In the genomic region with DNA sequence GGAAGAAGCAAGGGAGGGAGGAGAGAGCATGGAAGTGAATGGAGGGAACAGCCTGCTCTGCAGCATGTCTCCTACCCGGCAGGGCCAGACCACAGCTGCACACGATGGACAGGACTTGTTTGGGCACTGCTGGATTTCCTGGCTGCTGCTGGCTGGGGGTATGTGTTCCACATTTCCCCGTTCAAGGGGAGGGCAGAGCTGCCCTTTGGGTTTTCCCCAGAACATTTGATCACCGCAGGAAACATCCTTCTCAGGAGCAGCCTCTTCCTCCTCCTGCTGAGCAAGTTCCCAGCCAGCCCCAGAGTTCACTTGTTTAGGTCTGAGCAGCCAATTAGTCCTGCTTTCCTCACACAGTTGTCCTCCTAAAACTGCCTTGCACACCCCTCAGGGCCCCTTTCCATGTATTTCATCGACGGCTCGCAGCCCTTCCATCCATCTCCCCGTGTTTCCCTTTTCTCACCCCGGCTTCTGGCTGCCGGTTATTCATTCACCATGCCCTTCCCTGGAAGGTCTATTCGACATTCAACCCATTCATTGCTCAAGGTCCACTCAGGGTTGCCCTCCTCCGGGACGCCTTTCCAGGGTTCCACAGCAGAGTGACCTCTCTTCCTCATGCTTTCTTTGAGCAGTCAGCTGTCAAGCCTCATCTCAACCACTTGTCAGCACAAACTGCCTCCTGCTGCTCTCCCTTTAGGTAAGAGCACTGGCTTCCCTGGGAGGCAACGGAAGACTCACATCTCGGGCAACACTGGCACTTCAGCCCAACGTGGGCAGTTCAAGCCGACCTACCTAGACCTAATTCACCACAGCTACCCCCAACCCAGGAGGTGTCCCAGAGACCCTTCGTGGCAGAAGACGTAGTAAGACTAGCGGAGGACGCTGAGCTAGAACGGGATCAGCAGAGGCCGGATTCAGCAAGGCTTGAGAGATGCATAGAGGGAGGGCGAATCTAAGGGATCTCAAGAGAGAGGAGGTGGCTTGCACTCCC, we compare ENCODE assay signal across 18 cellular contexts. TPM values are rescaled to one million over a fixed set of nuclear protein-coding genes. Genes with fewer than 3 reads are reported as not detected.
DNase-seq lines count a peak whose midpoint lies in the region; ATAC-seq, FAIRE-seq and TF ChIP-seq lines count a peak whose summit lies in the region.
"Had no signal": no experiment of that assay in that cellular context is flagged by ENCODE, and none has a peak within 500 bp of the region (broad histone marks: within the 10 kb centered on the region; RNA-seq: fewer than 3 reads in every experiment).

No MANE protein-coding gene starts in this region.

- no peaks in the 10 kb centered on the region for H3K9me3 ChIP-seq in heart left ventricle
- H3K9me3 ChIP-seq in upper lobe of left lung: no peaks in the 10 kb centered on the region
- no peaks in the 10 kb centered on the region for H3K9me3 ChIP-seq in smooth muscle cell (replicated peaks; ENCODE audit: low read depth)
- H3K9me3 ChIP-seq: gastroesophageal sphincter, psoas muscle, thoracic aorta had no signal

- H3K79me2 ChIP-seq in smooth muscle cell (ENCODE audit: low read depth): no peaks in the 10 kb centered on the region

- TF ChIP-seq POLR2A in heart left ventricle (IDR thresholded peaks at IDR 0.05) (no peak), upper lobe of left lung (IDR thresholded peaks at IDR 0.05) (no peak)

- DNase-seq in heart left ventricle (no peak), cardiac septum (ENCODE audit: low spot score) (no peak), bronchial epithelial cell (ENCODE audit: low read depth) (peak; percentile 26), iPS-NIHi7 (ENCODE audit: extremely low spot score) (peak; percentile 41), upper lobe of left lung (no peak), head of caudate nucleus (no peak), smooth muscle cell (lab: John Stamatoyannopoulos, UW; ENCODE audit: unreplicated experiment) (no peak)
- DNase-seq: NCI-H510A treated with DMSO at 0.1 percent for 48 hours, psoas muscle had no signal

- WGBS in heart left ventricle, 4 donors: 70 to 74% (median 72%) methylated on average over 24 of the region's 24 CpGs
- 71 to 72% methylated on average over 24 of the region's 24 CpGs for WGBS in upper lobe of left lung, 2 donors
- 64% methylated on average over 24 of the region's 24 CpGs for WGBS in smooth muscle cell (ENCODE audit: low lambda C conversion rate)

- no peak overlapping the region for H2AFZ ChIP-seq in smooth muscle cell (ENCODE audit: low read depth)
- H2AFZ ChIP-seq: GM23248 had no signal

- intact Hi-C loops in heart left ventricle (cut with DNase I): no loop called here
- intact Hi-C loops in cardiac septum (cut with DNase I): no loop called here
- intact Hi-C loops in head of caudate nucleus (cut with DNase I): no loop called here

- no peak overlapping the region for H3K9ac ChIP-seq in smooth muscle cell (ENCODE audit: low read depth)
- H3K9ac ChIP-seq: GM23248 had no signal

- H3K4me2 ChIP-seq in smooth muscle cell: no peak overlapping the region

- FAIRE-seq in bronchial epithelial cell (lab: Jason Lieb, UNC): no peak
- FAIRE-seq: astrocyte, K562 had no signal

- TF ChIP-seq EP300 in upper lobe of left lung (IDR thresholded peaks at IDR 0.05): no peak

- TF ChIP-seq CTCF in heart left ventricle (IDR thresholded peaks at IDR 0.05) (no peak), bronchial epithelial cell (IDR thresholded peaks at IDR 0.05; ENCODE audit: insufficient read depth, low read length, severe bottlenecking) (no peak), upper lobe of left lung (IDR thresholded peaks at IDR 0.05) (no peak), smooth muscle cell (IDR thresholded peaks at IDR 0.05; ENCODE audit: borderline replicate concordance, insufficient read depth, poor library complexity, severe bottlenecking) (no peak)

- H3K4me1 ChIP-seq in heart left ventricle (peaks cover 0 to 7% (median 0%) of the 10 kb centered on the region in 12 donors), upper lobe of left lung (peaks cover 0 to 4% (median 0%) of the 10 kb centered on the region in 4 donors), smooth muscle cell (ENCODE audit: low read depth) (no peaks in the 10 kb centered on the region)
- H3K4me1 ChIP-seq: gastroesophageal sphincter, psoas muscle had no signal

- H3K27me3 ChIP-seq in heart left ventricle (peaks cover 0 to 7% (median 0%) of the 10 kb centered on the region in 9 donors), bronchial epithelial cell (ENCODE audit: control insufficient read depth, insufficient read depth, low read length) (no peaks in the 10 kb centered on the region), upper lobe of left lung (no peaks in the 10 kb centered on the region), smooth muscle cell (ENCODE audit: low read depth) (peaks cover 5% of the 10 kb centered on the region)
- H3K27me3 ChIP-seq: gastroesophageal sphincter had no signal

- H3K4me3 ChIP-seq in heart left ventricle: no peak overlapping the region
- H3K4me3 ChIP-seq in bronchial epithelial cell (ENCODE audit: low read depth, low read length): no peak overlapping the region
- H3K4me3 ChIP-seq in upper lobe of left lung: no peak overlapping the region
- no peak overlapping the region for H3K4me3 ChIP-seq in smooth muscle cell
- H3K4me3 ChIP-seq: gastroesophageal sphincter, GM23248, K562, psoas muscle, thoracic aorta had no signal

- H3K27ac ChIP-seq in heart left ventricle (no peak overlapping the region), upper lobe of left lung (no peak overlapping the region), smooth muscle cell (ENCODE audit: low read depth) (no peak overlapping the region)
- H3K27ac ChIP-seq: gastroesophageal sphincter, GM23248, psoas muscle, thoracic aorta had no signal

- no peaks in the 10 kb centered on the region for H3F3A ChIP-seq in smooth muscle cell (ENCODE audit: low read depth)

- ATAC-seq in heart left ventricle (peak in 3 of 4 donors; percentile 7 to 23 (median 17)), upper lobe of left lung (ENCODE audit: low FRiP score in 2 of 2) (peak; percentile 21 to 47), HG03460 (IDR thresholded peaks at IDR 0.05; ENCODE audit: unreplicated experiment) (no peak)

- H3K36me3 ChIP-seq in heart left ventricle (peaks cover 0 to 66% (median 18%) of the 10 kb centered on the region in 9 donors), bronchial epithelial cell (ENCODE audit: control insufficient read depth, insufficient read depth, low read length) (no peaks in the 10 kb centered on the region), upper lobe of left lung (peaks cover 0 to 44% (median 4%) of the 10 kb centered on the region in 4 donors), smooth muscle cell (ENCODE audit: low read depth) (no peaks in the 10 kb centered on the region)
- H3K36me3 ChIP-seq: gastroesophageal sphincter, thoracic aorta had no signal

- H4K20me1 ChIP-seq in smooth muscle cell (ENCODE audit: low read depth): no peaks in the 10 kb centered on the region

RNA-seq across cellular contexts. Expression of a gene that starts 20.1 kb away (rescaled TPM):
- total RNA-seq in heart left ventricle (10 to 100 TPM in 5 of 9 donors, 1 to 10 TPM in 4; 3.4 to 19.4 (median 10.0) TPM), cardiac septum (13.6 TPM), bronchial epithelial cell (not detected in 2 replicates), upper lobe of left lung (10 to 100 TPM in 3 of 6 donors, 1 to 10 TPM in 3; 4.4 to 78.6 (median 17.5) TPM), smooth muscle cell (0.18 TPM in 1 of 2 replicates, not detected in the other)
- polyA plus RNA-seq in heart left ventricle (1 to 10 TPM; 3.8 to 6.8 TPM), smooth muscle cell (not detected in 2 replicates)
- total RNA-seq: activated CD4-positive, alpha-beta memory T cell treated with anti-CD3 and anti-CD28 coated beads for 36 hours; activated T-cell treated with anti-CD3 and anti-CD28 coated beads, Interleukin-2, amount 50 U/mL, for 4 hours; GM23248; naive thymus-derived CD4-positive, alpha-beta T cell had no signal
- polyA plus RNA-seq: GM23248; K562; naive thymus-derived CD4-positive, alpha-beta T cell had no signal

Comparison
In these comparisons a context has a peak if more than half of its experiments do, and no peak if none do; other contexts are left out.
1. DNase-seq: peak in bronchial epithelial cell (single experiment) and iPS-NIHi7 (single experiment); none in heart left ventricle (0 of 5), cardiac septum (single experiment), upper lobe of left lung (0 of 2), head of caudate nucleus (0 of 42) and smooth muscle cell (single experiment).